In the genomic region with DNA sequence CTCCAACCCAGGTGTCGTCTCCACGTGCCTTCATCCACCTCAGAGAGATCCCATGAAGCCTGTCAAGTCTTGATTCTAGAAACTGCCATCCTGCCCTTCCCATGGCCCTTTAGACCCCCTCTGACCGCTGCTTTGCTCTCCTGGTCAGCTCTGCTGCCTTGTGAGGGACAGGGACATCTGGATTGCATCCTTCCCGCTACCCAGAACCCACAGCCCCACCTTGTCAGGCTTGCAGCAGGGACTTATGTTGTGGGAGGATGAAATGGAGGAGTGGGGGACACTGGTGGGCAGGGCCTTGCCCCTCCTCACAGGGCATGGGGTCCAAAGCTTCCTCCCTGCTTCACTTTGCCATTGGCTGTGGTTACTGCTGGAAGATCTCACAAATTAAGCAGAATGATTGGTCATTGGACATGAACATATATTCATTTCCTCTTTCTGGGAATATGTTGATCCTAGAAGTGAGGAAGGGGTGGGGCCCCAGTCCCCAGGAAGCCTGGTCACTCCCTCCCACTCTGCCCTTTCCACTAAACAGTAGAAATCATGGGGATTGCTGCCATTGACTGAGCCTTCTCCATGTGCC, we compare ENCODE assay signal across 2 cellular contexts.
TF ChIP-seq lines count a peak whose summit lies in the region.

No MANE protein-coding gene starts in this region.

TF ChIP-seq in IMR-90, 13 proteins besides CTCF, POLR2A, EP300 and RAD21:
- no peak for TF ChIP-seq SMC3 (IDR thresholded peaks at IDR 0.05; ENCODE audit: low read depth, low read length)
- no peak for TF ChIP-seq NFE2L2 (IDR thresholded peaks at IDR 0.05; ENCODE audit: low read depth, low read length)
- no peak for TF ChIP-seq BHLHE40 (IDR thresholded peaks at IDR 0.05; ENCODE audit: low read depth, low read length)
- TF ChIP-seq CEBPB (IDR thresholded peaks at IDR 0.05; ENCODE audit: low read depth, low read length): no peak
- TF ChIP-seq, protein P1, sequence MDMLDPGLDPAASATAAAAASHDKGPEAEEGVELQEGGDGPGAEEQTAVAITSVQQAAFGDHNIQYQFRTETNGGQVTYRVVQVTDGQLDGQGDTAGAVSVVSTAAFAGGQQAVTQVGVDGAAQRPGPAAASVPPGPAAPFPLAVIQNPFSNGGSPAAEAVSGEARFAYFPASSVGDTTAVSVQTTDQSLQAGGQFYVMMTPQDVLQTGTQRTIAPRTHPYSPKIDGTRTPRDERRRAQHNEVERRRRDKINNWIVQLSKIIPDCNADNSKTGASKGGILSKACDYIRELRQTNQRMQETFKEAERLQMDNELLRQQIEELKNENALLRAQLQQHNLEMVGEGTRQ (IDR thresholded peaks at IDR 0.05; ENCODE audit: low read depth, low read length): no peak
- no peak for TF ChIP-seq RCOR1 (IDR thresholded peaks at IDR 0.05; ENCODE audit: insufficient replicate concordance, low read length)
- TF ChIP-seq MAZ (IDR thresholded peaks at IDR 0.05; ENCODE audit: borderline replicate concordance, low read depth, low read length): no peak
- TF ChIP-seq, protein P2, sequence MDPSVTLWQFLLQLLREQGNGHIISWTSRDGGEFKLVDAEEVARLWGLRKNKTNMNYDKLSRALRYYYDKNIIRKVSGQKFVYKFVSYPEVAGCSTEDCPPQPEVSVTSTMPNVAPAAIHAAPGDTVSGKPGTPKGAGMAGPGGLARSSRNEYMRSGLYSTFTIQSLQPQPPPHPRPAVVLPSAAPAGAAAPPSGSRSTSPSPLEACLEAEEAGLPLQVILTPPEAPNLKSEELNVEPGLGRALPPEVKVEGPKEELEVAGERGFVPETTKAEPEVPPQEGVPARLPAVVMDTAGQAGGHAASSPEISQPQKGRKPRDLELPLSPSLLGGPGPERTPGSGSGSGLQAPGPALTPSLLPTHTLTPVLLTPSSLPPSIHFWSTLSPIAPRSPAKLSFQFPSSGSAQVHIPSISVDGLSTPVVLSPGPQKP (IDR thresholded peaks at IDR 0.05; ENCODE audit: borderline replicate concordance, low read depth, low read length): no peak
- TF ChIP-seq MXI1 (IDR thresholded peaks at IDR 0.05; ENCODE audit: borderline replicate concordance, low read depth, low read length): no peak
- TF ChIP-seq FOS (IDR thresholded peaks at IDR 0.05; ENCODE audit: low read depth, low read length): no peak
- no peak for TF ChIP-seq RFX5 (IDR thresholded peaks at IDR 0.05; ENCODE audit: low read depth, low read length)
- no peak for TF ChIP-seq MAFK (IDR thresholded peaks at IDR 0.05; ENCODE audit: low read depth, low read length)
- TF ChIP-seq CHD1 (IDR thresholded peaks at IDR 0.05; ENCODE audit: low read depth, low read length): no peak
TF ChIP-seq in IMR-90: peak in this region for 0.

TF ChIP-seq in H1, 55 proteins besides CTCF, POLR2A, EP300 and RAD21:
- no peak for TF ChIP-seq POU5F1 (IDR thresholded peaks at IDR 0.05; ENCODE audit: low read depth, low read length)
